Comparison of ENCODE assay signal across 27 cellular contexts in the genomic region with DNA sequence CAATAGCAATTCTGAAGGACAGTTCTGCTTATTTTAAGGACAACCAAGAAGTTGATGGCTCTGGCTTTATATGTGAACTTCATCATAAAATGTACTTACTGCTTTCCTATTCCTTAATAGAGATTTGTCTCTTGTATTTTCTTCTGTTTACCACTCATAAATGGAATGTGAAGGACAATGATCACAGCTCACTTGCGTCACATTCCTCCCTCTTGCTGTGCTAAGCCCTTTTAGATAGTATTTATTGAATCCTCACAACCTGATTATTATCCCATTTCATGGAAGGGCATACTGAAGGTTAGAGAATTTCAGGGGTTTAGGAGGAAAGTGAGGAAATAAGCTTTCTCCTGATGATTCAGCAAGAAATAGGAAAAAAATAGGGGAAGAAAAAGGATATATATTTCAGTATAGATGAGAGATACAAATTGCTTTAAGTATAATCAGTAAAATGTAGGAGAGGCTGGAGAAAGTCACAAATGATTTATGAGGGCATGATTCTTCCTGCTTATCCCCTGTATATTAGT.
"Had no signal": no experiment of that assay in that cellular context is flagged by ENCODE, and none has a peak within 500 bp of the region (broad histone marks: within the 10 kb centered on the region; RNA-seq: fewer than 3 reads in every experiment).

No MANE protein-coding gene starts in this region.

- H3K4me3 ChIP-seq: coronary artery, dorsolateral prefrontal cortex, esophagus muscularis mucosa, gastrocnemius medialis, heart right ventricle, lower lobe of right lung, mucosa of descending colon had no signal

- H3K27ac ChIP-seq: coronary artery, dorsolateral prefrontal cortex, esophagus muscularis mucosa, gastrocnemius medialis, heart right ventricle, lower lobe of right lung had no signal

- H3K27ac Mint-ChIP-seq: mesothelial cell of epicardium, naive B cell had no signal

- H3K36me3 ChIP-seq: esophagus muscularis mucosa, gastrocnemius medialis, lower lobe of right lung had no signal

- H3K4me1 ChIP-seq: lower lobe of right lung had no signal

- H3K9me3 ChIP-seq: esophagus muscularis mucosa, gastrocnemius medialis, heart right ventricle, lower lobe of right lung, mucosa of descending colon had no signal

- H3K36me3 Mint-ChIP-seq: mesothelial cell of epicardium, naive B cell had no signal

- ATAC-seq: gastrocnemius medialis; heart right ventricle; left colon; left lobe of liver; left ventricle myocardium superior; lower lobe of right lung; mucosa of descending colon; naive thymus-derived CD8-positive, alpha-beta T cell had no signal

- H3K27me3 Mint-ChIP-seq: naive B cell; naive thymus-derived CD8-positive, alpha-beta T cell had no signal

- FAIRE-seq: colon, endothelial cell of umbilical vein, islet of Langerhans, kidney had no signal

- H3K4me3 Mint-ChIP-seq: mesothelial cell of epicardium; naive B cell; naive thymus-derived CD8-positive, alpha-beta T cell had no signal

- H3K9me3 Mint-ChIP-seq: naive B cell had no signal

- DNase-seq: dermis blood vessel endothelial cell; dorsolateral prefrontal cortex; effector CD4-positive, alpha-beta T cell; effector memory CD4-positive, alpha-beta T cell; foreskin fibroblast; foreskin melanocyte; gastrocnemius medialis; glutamatergic neuron; head of caudate nucleus; heart right ventricle; hippocampal formation; kidney; kidney glomerular epithelial cell; left colon; left ventricle myocardium superior; lower lobe of right lung; mesenchymal stem cell; mucosa of descending colon; naive B cell; naive thymus-derived CD8-positive, alpha-beta T cell had no signal

- H3K27me3 ChIP-seq: dorsolateral prefrontal cortex, esophagus muscularis mucosa, gastrocnemius medialis, heart right ventricle had no signal

- H3K4me1 Mint-ChIP-seq: naive B cell had no signal
